Comparison of ENCODE assay signal across 8 cellular contexts in genomic region chr1:156659994-156660751, GRCh38. TPM values are rescaled to one million over a fixed set of nuclear protein-coding genes. Genes with fewer than 3 reads are reported as not detected.
DNase-seq lines count a peak whose midpoint lies in the region; ATAC-seq and TF ChIP-seq lines count a peak whose summit lies in the region.

No MANE protein-coding gene starts in this region.

- no peaks in the 10 kb centered on the region for H3K36me3 ChIP-seq in liver (ENCODE audit: control insufficient read depth in 4 of 4, insufficient read depth in 3 of 4, low read depth in 1 of 4, low read length in 3 of 4)

- no peaks in the 10 kb centered on the region for H3K9me3 Mint-ChIP-seq in activated CD4-positive, alpha-beta T cell treated with anti-CD3 and anti-CD28 coated beads, Interleukin-2, amount 10 ng/mL, durations not matched to agents 24 days and 14 days

- intact Hi-C loops in activated CD4-positive, alpha-beta T cell treated with anti-CD3 and anti-CD28 coated beads, Interleukin-2, amount 10 ng/mL, durations not matched to agents 24 days and 14 days (cut with micrococcal nuclease) = loop anchor here (1.0 to 2.0 kb wide), 4 partner anchors 17 to 69 kb away; partner anchors contain the start of genes GPATCH4, ISG20L2, METTL25B and NES

- H3K4me1 Mint-ChIP-seq in activated CD4-positive, alpha-beta T cell treated with anti-CD3 and anti-CD28 coated beads, Interleukin-2, amount 10 ng/mL, durations not matched to agents 24 days and 14 days = peaks cover 58% of the 10 kb centered on the region

- in situ Hi-C loops in GM18951 (cut with MboI; ENCODE audit: low sequenced_read_pairs, unreplicated experiment) = no loop called here

- 20% methylated on average over 38 of the region's 38 CpGs for WGBS in liver

- ATAC-seq in HG03520 (IDR thresholded peaks at IDR 0.05; ENCODE audit: unreplicated experiment) = peak; percentile 63

- H3K27ac ChIP-seq in coronary artery = peak overlapping the region; percentile 80 to 92
- H3K27ac ChIP-seq in liver (ENCODE audit: low read depth in 1 of 2, low read length in 2 of 2) = peak overlapping the region; percentile 22 to 49

- no peak overlapping the region for H3K9ac ChIP-seq in liver (ENCODE audit: low read depth in 1 of 2, low read length in 2 of 2)

- H3K36me3 Mint-ChIP-seq in activated CD4-positive, alpha-beta T cell treated with anti-CD3 and anti-CD28 coated beads, Interleukin-2, amount 10 ng/mL, durations not matched to agents 24 days and 14 days (ENCODE audit: low read depth) = no peaks in the 10 kb centered on the region

- no peaks in the 10 kb centered on the region for H3K9me3 ChIP-seq in liver (ENCODE audit: control insufficient read depth in 4 of 4, low read length in 3 of 4)

- TF ChIP-seq RAD21 in liver (IDR thresholded peaks at IDR 0.05) = peak; percentile 87 to 89

- H3K27ac Mint-ChIP-seq in activated CD4-positive, alpha-beta T cell treated with anti-CD3 and anti-CD28 coated beads, Interleukin-2, amount 10 ng/mL, durations not matched to agents 24 days and 14 days = peak overlapping the region; percentile 93

- TF ChIP-seq CTCF in coronary artery (IDR thresholded peaks at IDR 0.05) (peak; percentile 93), liver (IDR thresholded peaks at IDR 0.05; ENCODE audit: low read depth, low read length, missing input control) (peak; percentile 95)

- H3K27me3 ChIP-seq in liver (ENCODE audit: control insufficient read depth in 4 of 4, insufficient read depth in 4 of 4, low read length in 3 of 4) = peaks cover 0 to 6% (median 3%) of the 10 kb centered on the region in 4 donors

- peaks cover 0 to 31% (median 19%) of the 10 kb centered on the region in 4 donors for H3K4me1 ChIP-seq in liver (ENCODE audit: control insufficient read depth in 4 of 4, insufficient read depth in 4 of 4, low read length in 3 of 4)

- peak overlapping the region; percentile 32 for H3K4me3 ChIP-seq in coronary artery
- H3K4me3 ChIP-seq in liver (ENCODE audit: low read depth in 1 of 3, low read length in 3 of 3) = no peak overlapping the region

- peak; percentile 37 for TF ChIP-seq POLR2A in GM18951 (IDR thresholded peaks at IDR 0.05; ENCODE audit: extremely low read depth, insufficient read depth, insufficient read length)

- peaks cover 29% of the 10 kb centered on the region for H3K27me3 Mint-ChIP-seq in activated CD4-positive, alpha-beta T cell treated with anti-CD3 and anti-CD28 coated beads, Interleukin-2, amount 10 ng/mL, durations not matched to agents 24 days and 14 days

- peak; percentile 99 for DNase-seq in AG08396 (ENCODE audit: low spot score)
- peak; percentile 78 to 99 for DNase-seq in NCI-H526 (lab: John Stamatoyannopoulos, UW)
- DNase-seq in activated CD4-positive, alpha-beta T cell treated with anti-CD3 and anti-CD28 coated beads, Interleukin-2, amount 10 ng/mL, durations not matched to agents 24 days and 14 days = peak; percentile 98
- peak; percentile 98 for DNase-seq in coronary artery (ENCODE audit: low spot score)
- peak; percentile 97 to 98 for DNase-seq in stimulated activated CD4-positive, alpha-beta T cell treated with anti-CD3 and anti-CD28 coated beads, Interleukin-2, amount 100 ng/mL, for 48 hours

- H3K4me3 Mint-ChIP-seq in activated CD4-positive, alpha-beta T cell treated with anti-CD3 and anti-CD28 coated beads, Interleukin-2, amount 10 ng/mL, durations not matched to agents 24 days and 14 days = peak overlapping the region; percentile 93

TF ChIP-seq in liver, 16 proteins besides CTCF, POLR2A, EP300 and RAD21:
- TF ChIP-seq GABPA (IDR thresholded peaks at IDR 0.05 in 1 of 2, conservative IDR thresholded peaks at IDR 0.05 in 1 of 2) (peak in 1 of 2 donors; percentile 60), JUND (IDR thresholded peaks at IDR 0.05) (peak; percentile 22 to 91), REST (IDR thresholded peaks at IDR 0.05) (no peak), MAX (IDR thresholded peaks at IDR 0.05) (no peak), SP1 (IDR thresholded peaks at IDR 0.05) (peak; percentile 29), TAF1 (conservative IDR thresholded peaks at IDR 0.05) (no peak), ZBTB33 (IDR thresholded peaks at IDR 0.05) (no peak), ATF3 (IDR thresholded peaks at IDR 0.05) (no peak), FOXA1 (IDR thresholded peaks at IDR 0.05) (no peak), HNF4A (conservative IDR thresholded peaks at IDR 0.05) (no peak), NR2F2 (IDR thresholded peaks at IDR 0.05) (no peak), RXRA (IDR thresholded peaks at IDR 0.05) (peak; percentile 8 to 20), FOXA2 (IDR thresholded peaks at IDR 0.05) (no peak)

RNA-seq across cellular contexts. Expression of gene NES, which starts 17.0 kb away (rescaled TPM):
- total RNA-seq in activated CD4-positive, alpha-beta T cell treated with anti-CD3 and anti-CD28 coated beads, Interleukin-2, amount 10 ng/mL, durations not matched to agents 24 days and 14 days = 0.05 TPM in 2 replicates
- 1 to 10 TPM; 1.4 to 2.5 TPM for total RNA-seq in liver
- 1 to 10 TPM in 1 of 2 donors, under 1 TPM in 1; 0.15 to 3.1 TPM for polyA plus RNA-seq in liver

RNA-seq across cellular contexts. Expression of gene BCAN, which starts 18.3 kb away (rescaled TPM):
- not detected in 2 replicates for total RNA-seq in activated CD4-positive, alpha-beta T cell treated with anti-CD3 and anti-CD28 coated beads, Interleukin-2, amount 10 ng/mL, durations not matched to agents 24 days and 14 days
- not detected for total RNA-seq in liver
- polyA plus RNA-seq in liver = under 1 TPM in 1 of 2 donors, not detected in 1; 0.02 TPM

RNA-seq across cellular contexts. Expression of gene HAPLN2, which starts 41.0 kb away (rescaled TPM):
- not detected in 2 replicates for total RNA-seq in activated CD4-positive, alpha-beta T cell treated with anti-CD3 and anti-CD28 coated beads, Interleukin-2, amount 10 ng/mL, durations not matched to agents 24 days and 14 days
- total RNA-seq in liver = under 1 TPM in 1 of 2 donors, not detected in 1; 0.08 TPM
- under 1 TPM in 1 of 2 donors, not detected in 1; 0.03 TPM for polyA plus RNA-seq in liver

RNA-seq across cellular contexts. Expression of gene CRABP2, which starts 45.2 kb away (rescaled TPM):
- total RNA-seq in activated CD4-positive, alpha-beta T cell treated with anti-CD3 and anti-CD28 coated beads, Interleukin-2, amount 10 ng/mL, durations not matched to agents 24 days and 14 days = 0.62 and 1.4 TPM in 2 replicates
- under 1 TPM in 1 of 2 donors, not detected in 1; 0.14 TPM for total RNA-seq in liver
- polyA plus RNA-seq in liver = under 1 TPM in 1 of 2 donors, not detected in 1; 0.22 TPM

RNA-seq across cellular contexts. Expression of gene GPATCH4, which starts 58.9 kb away (rescaled TPM):
- total RNA-seq in activated CD4-positive, alpha-beta T cell treated with anti-CD3 and anti-CD28 coated beads, Interleukin-2, amount 10 ng/mL, durations not matched to agents 24 days and 14 days = 99.0 and 99.2 TPM in 2 replicates
- 10 to 100 TPM in 1 of 2 donors, 1 to 10 TPM in 1; 7.6 to 18.7 TPM for total RNA-seq in liver
- polyA plus RNA-seq in liver = 10 to 100 TPM; 13.8 to 23.6 TPM
